In genomic region chrX:153334654-153335295, GRCh38 we compare ENCODE assay signal across 8 cellular contexts. TPM values are rescaled to one million over a fixed set of nuclear protein-coding genes. Genes with fewer than 3 reads are reported as not detected.
DNase-seq lines count a peak whose midpoint lies in the region; ATAC-seq, FAIRE-seq and TF ChIP-seq lines count a peak whose summit lies in the region.

No MANE protein-coding gene starts in this region.

- H3K36me3 ChIP-seq in HUES6 (ENCODE audit: control insufficient read depth, insufficient read depth, low read length) (peaks cover 13% of the 10 kb centered on the region), mammary epithelial cell (ENCODE audit: insufficient read depth, low read length) (no peaks in the 10 kb centered on the region), mucosa of stomach (ENCODE audit: control insufficient read depth, insufficient read depth, low read length) (no peaks in the 10 kb centered on the region)

- 75% methylated on average over 11 of the region's 16 CpGs for WGBS in A549 (ENCODE audit: missing lambda C conversion rate)
- no CpG with 5 or more reads among the region's 16 CpGs for WGBS in mammary epithelial cell (ENCODE audit: low coverage, missing lambda C conversion rate)

- H3K4me2 ChIP-seq in A549, result peak overlapping the region; percentile 80
- H3K4me2 ChIP-seq in mammary epithelial cell (ENCODE audit: insufficient read depth, low read depth, low read length), result peak overlapping the region; percentile 79

- peak overlapping the region; percentile 85 for H2AFZ ChIP-seq in mammary epithelial cell (ENCODE audit: low read depth, low read length)

- ATAC-seq in A549 (no peak; a peak in 1 of 6 replicates), HG03097 (IDR thresholded peaks at IDR 0.05; ENCODE audit: low FRiP score, unreplicated experiment) (no peak)
- ATAC-seq in activated CD4-positive, CD25-positive, alpha-beta regulatory T cell treated with anti-CD3 and anti-CD28 coated beads, Interleukin-2, amount 50 U/mL, for 24 hours, result no peak

- peak overlapping the region; percentile 91 for H3K4me3 ChIP-seq in A549
- H3K4me3 ChIP-seq in HUES6 (ENCODE audit: low read depth, low read length), result peak overlapping the region; percentile 91
- H3K4me3 ChIP-seq in mammary epithelial cell (replicated peaks in 1 of 3; ENCODE audit: insufficient read depth in 1 of 3, low read depth in 2 of 3, low read length in 3 of 3), result peak overlapping the region; percentile 63 to 77 (median 75)
- H3K4me3 ChIP-seq in mucosa of stomach (ENCODE audit: low read length), result peak overlapping the region; percentile 8

- CTCF ChIA-PET in A549 (lab: Yijun Ruan, JAX) (interaction anchor here (0.5 kb wide), 1 partner anchor 206 kb away, joined by 3 read pairs; no protein-coding TSS in a partner anchor), mammary epithelial cell (lab: Charles Lee; ENCODE audit: low non-redundant PET) (no interaction called here)

- POLR2A ChIA-PET in A549 (lab: Yijun Ruan, JAX), result interaction anchor here (1.0 kb wide), 1 partner anchor 10 kb away, joined by 3 read pairs; no protein-coding TSS in a partner anchor

- peaks cover 21% of the 10 kb centered on the region for H3K79me2 ChIP-seq in mammary epithelial cell (ENCODE audit: insufficient read depth, low read length)

- peaks cover 9% of the 10 kb centered on the region; the same call in 1 of the 2 replicates for H3K27me3 ChIP-seq in HUES6 (ENCODE audit: control insufficient read depth, insufficient read depth, low read length)
- no peaks in the 10 kb centered on the region for H3K27me3 ChIP-seq in mammary epithelial cell (ENCODE audit: insufficient read depth, low read length)
- H3K27me3 ChIP-seq in mucosa of stomach (ENCODE audit: control insufficient read depth, insufficient read depth, low read length), result no peaks in the 10 kb centered on the region

- H3K4me1 ChIP-seq in A549 (peaks cover 5% of the 10 kb centered on the region; the same call in 2 of the 3 replicates), HUES6 (ENCODE audit: control insufficient read depth, insufficient read depth, low read length) (peaks cover 7% of the 10 kb centered on the region), mammary epithelial cell (ENCODE audit: insufficient read depth, low read length) (peaks cover 5% of the 10 kb centered on the region), mucosa of stomach (ENCODE audit: control insufficient read depth, insufficient read depth, low read length) (no peaks in the 10 kb centered on the region)

- TF ChIP-seq CTCF in A549 (IDR thresholded peaks at IDR 0.05), result no peak
- TF ChIP-seq CTCF in mammary epithelial cell (conservative IDR thresholded peaks at IDR 0.05 in 1 of 2, IDR thresholded peaks at IDR 0.05 in 1 of 2; ENCODE audit: extremely low read depth in 1 of 2, insufficient read depth in 1 of 2, low read depth in 1 of 2, low read length in 2 of 2), result no peak

- dilution Hi-C loops in mammary epithelial cell (cut with HindIII; ENCODE audit: low sequenced_read_pairs), result no loop called here

- in situ Hi-C loops in mammary epithelial cell (cut with MboI; ENCODE audit: low sequenced_read_pairs in 2 of 2) (no loop called here), G401 (cut with HindIII; ENCODE audit: low sequenced_read_pairs) (no loop called here)

- no peak for TF ChIP-seq EP300 in A549 (IDR thresholded peaks at IDR 0.05)

- no TSS peak for BruUV-seq in mammary epithelial cell (replicated peaks; lab: Mats Ljungman, UMichigan)

- H3K9ac ChIP-seq in HUES6 (ENCODE audit: low read length), result peak overlapping the region; percentile 91
- H3K9ac ChIP-seq in mammary epithelial cell (ENCODE audit: insufficient read depth, low read length), result peak overlapping the region; percentile 37
- H3K9ac ChIP-seq in mucosa of stomach (ENCODE audit: low read length), result peak overlapping the region; percentile 70

- no peaks in the 10 kb centered on the region for H4K20me1 ChIP-seq in mammary epithelial cell (ENCODE audit: insufficient read depth, low read length)

- H3K27ac ChIP-seq in A549 (peak overlapping the region; percentile 62 to 96), HUES6 (ENCODE audit: low read depth, low read length) (peak overlapping the region; percentile 34; the same call in 1 of the 2 replicates), mammary epithelial cell (ENCODE audit: insufficient read depth, low read depth, low read length) (no peak overlapping the region)

- intact Hi-C loops in mammary epithelial cell (cut with micrococcal nuclease), result no loop called here

- no peaks in the 10 kb centered on the region for H3K9me3 ChIP-seq in A549
- peaks cover 14% of the 10 kb centered on the region; the same call in 1 of the 2 replicates for H3K9me3 ChIP-seq in HUES6 (ENCODE audit: control insufficient read depth, insufficient read depth, low read depth, low read length)
- peaks cover 5% of the 10 kb centered on the region for H3K9me3 ChIP-seq in mammary epithelial cell (replicated peaks; ENCODE audit: insufficient read depth, low read length)
- H3K9me3 ChIP-seq in mucosa of stomach (ENCODE audit: control insufficient read depth, low read length), result no peaks in the 10 kb centered on the region

- TF ChIP-seq POLR2A in A549 (IDR thresholded peaks at IDR 0.05; ENCODE audit: low read length), result no peak

- TF ChIP-seq RAD21 in A549 (conservative IDR thresholded peaks at IDR 0.05 in 1 of 2, IDR thresholded peaks at IDR 0.05 in 1 of 2), result no peak

- FAIRE-seq in A549 (lab: Jason Lieb, UNC), result no peak

- DNase-seq in A549 (ENCODE audit: low read depth in 1 of 2, low spot score in 1 of 2) (no peak), mammary epithelial cell (no peak), G401 (ENCODE audit: low spot score) (no peak), dermis blood vessel endothelial cell (no peak)

TF ChIP-seq in A549, 52 proteins besides CTCF, POLR2A, EP300 and RAD21 (continues in another document):
- TF ChIP-seq RNF2 (IDR thresholded peaks at IDR 0.05; ENCODE audit: borderline replicate concordance, low read depth) (no peak), REST (IDR thresholded peaks at IDR 0.05) (no peak), JUN (IDR thresholded peaks at IDR 0.05) (no peak), RARB (CRISPR knock-in tag; IDR thresholded peaks at IDR 0.05) (no peak), CHD4 (IDR thresholded peaks at IDR 0.05; ENCODE audit: borderline replicate concordance) (no peak), RCOR1 (IDR thresholded peaks at IDR 0.05; ENCODE audit: low read depth, low read length) (no peak), PHF8 (IDR thresholded peaks at IDR 0.05; ENCODE audit: borderline replicate concordance, low read depth) (no peak)
- TF ChIP-seq, protein P1, sequence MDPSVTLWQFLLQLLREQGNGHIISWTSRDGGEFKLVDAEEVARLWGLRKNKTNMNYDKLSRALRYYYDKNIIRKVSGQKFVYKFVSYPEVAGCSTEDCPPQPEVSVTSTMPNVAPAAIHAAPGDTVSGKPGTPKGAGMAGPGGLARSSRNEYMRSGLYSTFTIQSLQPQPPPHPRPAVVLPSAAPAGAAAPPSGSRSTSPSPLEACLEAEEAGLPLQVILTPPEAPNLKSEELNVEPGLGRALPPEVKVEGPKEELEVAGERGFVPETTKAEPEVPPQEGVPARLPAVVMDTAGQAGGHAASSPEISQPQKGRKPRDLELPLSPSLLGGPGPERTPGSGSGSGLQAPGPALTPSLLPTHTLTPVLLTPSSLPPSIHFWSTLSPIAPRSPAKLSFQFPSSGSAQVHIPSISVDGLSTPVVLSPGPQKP (IDR thresholded peaks at IDR 0.05; ENCODE audit: low read depth, low read length), result no peak

RNA-seq across cellular contexts. Expression of gene ZNF275, which starts 0.8 kb away (rescaled TPM):
- polyA plus RNA-seq in A549 (2011; rRNA removed) (6.5 and 6.9 TPM in 2 replicates), A549 (2017; fragmentation: RNase III; extraction: RNeasy Plus Mini Kit Qiagen cat#74134 plus additional on column Dnase treatment) (3.2 to 3.6 TPM (median 3.3 TPM) in 3 replicates), mammary epithelial cell (5.3 TPM)
- 2.1 and 2.9 TPM in 2 replicates for polyA plus RNA-seq in A549 (2012; cell fraction: cytosol; rRNA removed)
- polyA plus RNA-seq in A549 (2012; cell fraction: nucleus; rRNA removed), result 4.9 and 7.2 TPM in 2 replicates
- polyA minus RNA-seq in A549 (2011; rRNA and poly(A)+ RNA removed), result 8.6 TPM in 2 replicates
- total RNA-seq in mammary epithelial cell (1 to 10 TPM; 8.1 to 8.8 TPM), dermis blood vessel endothelial cell (5.3 and 7.3 TPM in 2 replicates)
- 8.2 TPM for polyA minus RNA-seq in mammary epithelial cell
- 1.8 and 2.9 TPM in 2 replicates for total RNA-seq in G401 (2014; rRNA removed; shearing (Covaris generic))

RNA-seq across cellular contexts. Expression of gene PNMA6F, which starts 13.2 kb away (rescaled TPM):
- polyA plus RNA-seq in A549 (2011; rRNA removed) (not detected in 2 replicates), A549 (2017; fragmentation: RNase III; extraction: RNeasy Plus Mini Kit Qiagen cat#74134 plus additional on column Dnase treatment) (not detected in 3 replicates), mammary epithelial cell (not detected)
- polyA plus RNA-seq in A549 (2012; cell fraction: cytosol; rRNA removed), result not detected in 2 replicates
- not detected in 2 replicates for polyA plus RNA-seq in A549 (2012; cell fraction: nucleus; rRNA removed)
- not detected in 2 replicates for polyA minus RNA-seq in A549 (2011; rRNA and poly(A)+ RNA removed)
- total RNA-seq in mammary epithelial cell (not detected), dermis blood vessel endothelial cell (not detected in 2 replicates)
- not detected for polyA minus RNA-seq in mammary epithelial cell
- total RNA-seq in G401 (2014; rRNA removed; shearing (Covaris generic)), result 0.03 TPM in 1 of 2 replicates, not detected in the other

Comparison
In these comparisons a context has a peak if more than half of its experiments do, and no peak if none do; other contexts are left out.
1. H3K4me3 ChIP-seq: peak in every context shown above with its lines; median percentile 91 in A549; 91 in HUES6; 75 in mammary epithelial cell; 8 in mucosa of stomach.
2. H3K9ac ChIP-seq: peak in every context shown above with its lines; median percentile 91 in HUES6; 70 in mucosa of stomach; 37 in mammary epithelial cell.